Comparison of ENCODE assay signal across 1 cellular context in the genomic region with DNA sequence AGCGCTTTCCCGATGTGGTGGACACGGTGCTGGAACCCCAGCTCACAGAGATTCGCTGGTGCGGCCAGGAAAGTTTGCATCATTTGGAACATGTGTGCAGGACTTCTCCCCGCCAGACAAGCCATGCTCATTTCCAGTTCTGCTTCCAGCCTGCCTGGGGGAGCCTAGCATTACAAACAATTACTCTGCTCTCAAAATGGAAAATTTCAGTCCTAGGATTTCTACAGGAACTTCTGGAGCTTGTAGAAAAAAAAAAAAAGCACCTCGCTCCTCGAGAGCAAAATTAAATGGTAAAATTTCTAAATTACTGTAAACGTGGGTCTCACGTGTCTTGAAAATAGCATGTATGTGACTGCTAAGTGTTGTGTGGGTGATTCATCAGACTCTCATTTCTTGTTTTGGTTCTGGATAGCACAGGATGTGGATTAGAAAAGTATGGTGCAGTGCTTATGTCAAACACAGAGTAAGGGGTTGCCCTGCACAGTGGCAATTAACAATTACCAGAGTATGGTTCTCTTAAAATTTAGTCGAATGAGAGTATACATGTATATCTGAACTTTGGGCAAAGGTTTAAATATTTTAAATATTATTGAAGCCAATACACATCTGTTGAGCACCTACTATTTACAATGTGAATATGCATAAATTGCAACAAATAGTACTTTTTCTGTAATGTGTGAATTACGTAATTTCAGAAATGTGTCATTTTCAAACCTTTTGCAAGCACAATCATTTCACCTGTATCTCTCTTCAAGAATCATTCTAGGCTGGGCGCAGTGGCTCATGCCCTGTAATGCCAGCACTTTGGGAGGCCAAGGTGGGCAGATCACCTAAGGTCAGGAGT.
TF ChIP-seq lines count a peak whose summit lies in the region.

No MANE protein-coding gene starts in this region.

TF ChIP-seq in GM23338, 12 proteins besides CTCF, POLR2A, EP300 and RAD21 (continued from another document):
- TF ChIP-seq, protein P1, sequence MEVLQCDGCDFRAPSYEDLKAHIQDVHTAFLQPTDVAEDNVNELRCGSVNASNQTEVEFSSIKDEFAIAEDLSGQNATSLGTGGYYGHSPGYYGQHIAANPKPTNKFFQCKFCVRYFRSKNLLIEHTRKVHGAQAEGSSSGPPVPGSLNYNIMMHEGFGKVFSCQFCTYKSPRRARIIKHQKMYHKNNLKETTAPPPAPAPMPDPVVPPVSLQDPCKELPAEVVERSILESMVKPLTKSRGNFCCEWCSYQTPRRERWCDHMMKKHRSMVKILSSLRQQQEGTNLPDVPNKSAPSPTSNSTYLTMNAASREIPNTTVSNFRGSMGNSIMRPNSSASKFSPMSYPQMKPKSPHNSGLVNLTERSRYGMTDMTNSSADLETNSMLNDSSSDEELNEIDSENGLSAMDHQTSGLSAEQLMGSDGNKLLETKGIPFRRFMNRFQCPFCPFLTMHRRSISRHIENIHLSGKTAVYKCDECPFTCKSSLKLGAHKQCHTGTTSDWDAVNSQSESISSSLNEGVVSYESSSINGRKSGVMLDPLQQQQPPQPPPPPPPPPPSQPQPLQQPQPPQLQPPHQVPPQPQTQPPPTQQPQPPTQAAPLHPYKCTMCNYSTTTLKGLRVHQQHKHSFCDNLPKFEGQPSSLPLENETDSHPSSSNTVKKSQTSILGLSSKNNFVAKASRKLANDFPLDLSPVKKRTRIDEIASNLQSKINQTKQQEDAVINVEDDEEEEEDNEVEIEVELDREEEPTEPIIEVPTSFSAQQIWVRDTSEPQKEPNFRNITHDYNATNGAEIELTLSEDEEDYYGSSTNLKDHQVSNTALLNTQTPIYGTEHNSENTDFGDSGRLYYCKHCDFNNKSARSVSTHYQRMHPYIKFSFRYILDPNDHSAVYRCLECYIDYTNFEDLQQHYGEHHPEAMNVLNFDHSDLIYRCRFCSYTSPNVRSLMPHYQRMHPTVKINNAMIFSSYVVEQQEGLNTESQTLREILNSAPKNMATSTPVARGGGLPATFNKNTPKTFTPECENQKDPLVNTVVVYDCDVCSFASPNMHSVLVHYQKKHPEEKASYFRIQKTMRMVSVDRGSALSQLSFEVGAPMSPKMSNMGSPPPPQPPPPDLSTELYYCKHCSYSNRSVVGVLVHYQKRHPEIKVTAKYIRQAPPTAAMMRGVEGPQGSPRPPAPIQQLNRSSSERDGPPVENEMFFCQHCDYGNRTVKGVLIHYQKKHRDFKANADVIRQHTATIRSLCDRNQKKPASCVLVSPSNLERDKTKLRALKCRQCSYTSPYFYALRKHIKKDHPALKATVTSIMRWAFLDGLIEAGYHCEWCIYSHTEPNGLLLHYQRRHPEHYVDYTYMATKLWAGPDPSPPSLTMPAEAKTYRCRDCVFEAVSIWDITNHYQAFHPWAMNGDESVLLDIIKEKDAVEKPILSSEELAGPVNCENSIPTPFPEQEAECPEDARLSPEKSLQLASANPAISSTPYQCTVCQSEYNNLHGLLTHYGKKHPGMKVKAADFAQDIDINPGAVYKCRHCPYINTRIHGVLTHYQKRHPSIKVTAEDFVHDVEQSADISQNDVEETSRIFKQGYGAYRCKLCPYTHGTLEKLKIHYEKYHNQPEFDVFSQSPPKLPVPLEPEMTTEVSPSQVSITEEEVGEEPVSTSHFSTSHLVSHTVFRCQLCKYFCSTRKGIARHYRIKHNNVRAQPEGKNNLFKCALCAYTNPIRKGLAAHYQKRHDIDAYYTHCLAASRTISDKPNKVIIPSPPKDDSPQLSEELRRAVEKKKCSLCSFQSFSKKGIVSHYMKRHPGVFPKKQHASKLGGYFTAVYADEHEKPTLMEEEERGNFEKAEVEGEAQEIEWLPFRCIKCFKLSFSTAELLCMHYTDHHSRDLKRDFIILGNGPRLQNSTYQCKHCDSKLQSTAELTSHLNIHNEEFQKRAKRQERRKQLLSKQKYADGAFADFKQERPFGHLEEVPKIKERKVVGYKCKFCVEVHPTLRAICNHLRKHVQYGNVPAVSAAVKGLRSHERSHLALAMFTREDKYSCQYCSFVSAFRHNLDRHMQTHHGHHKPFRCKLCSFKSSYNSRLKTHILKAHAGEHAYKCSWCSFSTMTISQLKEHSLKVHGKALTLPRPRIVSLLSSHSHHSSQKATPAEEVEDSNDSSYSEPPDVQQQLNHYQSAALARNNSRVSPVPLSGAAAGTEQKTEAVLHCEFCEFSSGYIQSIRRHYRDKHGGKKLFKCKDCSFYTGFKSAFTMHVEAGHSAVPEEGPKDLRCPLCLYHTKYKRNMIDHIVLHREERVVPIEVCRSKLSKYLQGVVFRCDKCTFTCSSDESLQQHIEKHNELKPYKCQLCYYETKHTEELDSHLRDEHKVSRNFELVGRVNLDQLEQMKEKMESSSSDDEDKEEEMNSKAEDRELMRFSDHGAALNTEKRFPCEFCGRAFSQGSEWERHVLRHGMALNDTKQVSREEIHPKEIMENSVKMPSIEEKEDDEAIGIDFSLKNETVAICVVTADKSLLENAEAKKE (CRISPR knock-in tag; IDR thresholded peaks at IDR 0.05): no peak
- TF ChIP-seq EZH2 (IDR thresholded peaks at IDR 0.05; ENCODE audit: low read depth, unreplicated experiment) (no peak), ZNF331 (CRISPR knock-in tag; IDR thresholded peaks at IDR 0.05; ENCODE audit: low read depth) (no peak), ZNF114 (CRISPR knock-in tag; IDR thresholded peaks at IDR 0.05) (no peak)
- TF ChIP-seq, protein P2, sequence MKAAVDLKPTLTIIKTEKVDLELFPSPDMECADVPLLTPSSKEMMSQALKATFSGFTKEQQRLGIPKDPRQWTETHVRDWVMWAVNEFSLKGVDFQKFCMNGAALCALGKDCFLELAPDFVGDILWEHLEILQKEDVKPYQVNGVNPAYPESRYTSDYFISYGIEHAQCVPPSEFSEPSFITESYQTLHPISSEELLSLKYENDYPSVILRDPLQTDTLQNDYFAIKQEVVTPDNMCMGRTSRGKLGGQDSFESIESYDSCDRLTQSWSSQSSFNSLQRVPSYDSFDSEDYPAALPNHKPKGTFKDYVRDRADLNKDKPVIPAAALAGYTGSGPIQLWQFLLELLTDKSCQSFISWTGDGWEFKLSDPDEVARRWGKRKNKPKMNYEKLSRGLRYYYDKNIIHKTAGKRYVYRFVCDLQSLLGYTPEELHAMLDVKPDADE (IDR thresholded peaks at IDR 0.05): no peak
TF ChIP-seq in GM23338: peak in this region for 0.
